Comparison of ENCODE assay signal across 24 cellular contexts in the genomic region with DNA sequence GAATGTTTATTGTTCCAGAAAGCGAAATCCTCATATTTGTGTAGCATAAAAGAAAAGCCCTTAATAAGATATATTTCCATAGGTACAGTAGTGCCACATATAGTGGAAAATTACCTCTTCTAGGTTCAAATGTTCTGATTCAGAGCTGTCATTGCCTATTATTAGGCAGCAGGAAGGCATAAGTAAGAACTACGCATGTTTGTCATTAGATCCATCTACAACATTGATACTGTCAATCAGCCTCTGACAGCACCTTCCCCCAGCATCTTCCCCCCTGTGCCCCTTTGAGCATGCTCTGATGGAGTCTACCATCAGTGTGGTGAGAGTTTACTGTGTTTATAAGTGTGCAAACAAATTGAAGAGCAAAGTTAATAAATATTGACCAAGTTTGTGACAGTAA.
"Had no signal": no experiment of that assay in that cellular context is flagged by ENCODE, and none has a peak within 500 bp of the region (broad histone marks: within the 10 kb centered on the region; RNA-seq: fewer than 3 reads in every experiment).

No MANE protein-coding gene starts in this region.

- H3K27ac ChIP-seq: neural progenitor cell, ovary, parathyroid adenoma, psoas muscle, right lobe of liver, sigmoid colon, stomach, thoracic aorta, thyroid gland, tibial nerve, upper lobe of left lung, vagina had no signal

- DNase-seq: nephron progenitor cell; occipital lobe; ovary; posterior cingulate gyrus; psoas muscle; right cardiac atrium; right lobe of liver; sigmoid colon; small intestine; stimulated activated CD4-positive, alpha-beta T cell treated with anti-CD3 and anti-CD28 coated beads, Interleukin-15, amount 100 ng/mL, for 24 hours; stimulated activated CD4-positive, alpha-beta T cell treated with anti-CD3 and anti-CD28 coated beads, Interleukin-2, amount 100 ng/mL, for 24 hours; stimulated activated CD4-positive, alpha-beta T cell treated with anti-CD3 and anti-CD28 coated beads, Interleukin-2, amount 100 ng/mL, for 48 hours; stimulated activated CD4-positive, alpha-beta T cell treated with anti-CD3 and anti-CD28 coated beads, Interleukin-4, amount 100 ng/mL, for 24 hours; stimulated activated naive B cell treated with anti-CD40 and anti-IgM and Interleukin-4, amounts not matched to agents 10 μg/mL and 1 μg/mL and 100 μg/mL, for 72 hours; stimulated activated naive CD4-positive, alpha-beta T cell treated with Interleukin-2 at 50 U/mL for 16 hours; stomach; thyroid gland; trophoblast cell; upper lobe of left lung had no signal
